ENCODE assay signal across 8 cellular contexts in genomic region chr6:2245103-2245953, GRCh38. TPM values are rescaled to one million over a fixed set of nuclear protein-coding genes. Genes with fewer than 3 reads are reported as not detected.
DNase-seq lines count a peak whose midpoint lies in the region; ATAC-seq and TF ChIP-seq lines count a peak whose summit lies in the region.

TSS of gene GMDS (minus strand) at chr6:2245605.

- H3K9me3 ChIP-seq in HUES64 (ENCODE audit: insufficient read depth, low read depth, low read length) = no peaks in the 10 kb centered on the region
- H3K9me3 ChIP-seq in PC-9 (ENCODE audit: insufficient read depth, low read depth) = no peaks in the 10 kb centered on the region
- H3K9me3 ChIP-seq in esophagus (ENCODE audit: control insufficient read depth in 2 of 2, insufficient read depth in 1 of 2, low read depth in 1 of 2, low read length in 1 of 2) = no peaks in the 10 kb centered on the region
- H3K9me3 ChIP-seq in muscle layer of colon (ENCODE audit: low read length) = no peaks in the 10 kb centered on the region

- intact Hi-C loops in PC-9 (cut with micrococcal nuclease; ENCODE audit: unreplicated experiment) = loop anchor here (2.0 to 5.0 kb wide), 3 partner anchors 49 to 522 kb away; partner anchors contain the start of gene WRNIP1

- CTCF ChIA-PET in PC-9 (lab: Charles Lee) = no interaction called here

- POLR2A ChIA-PET in PC-9 (lab: Charles Lee; ENCODE audit: unreplicated experiment) = interaction anchor here (0.5 to 0.6 kb wide), 2 partner anchors 386 to 720 kb away, joined by 3 read pairs; no protein-coding TSS in a partner anchor

- H3K4me2 ChIP-seq in PC-9 = peak within 1 kb of the TSS; percentile 91

- no peaks in the 10 kb centered on the region for H4K20me1 ChIP-seq in PC-9 (ENCODE audit: insufficient read depth)

- peaks cover 68% of the 10 kb centered on the region for H3K4me1 Mint-ChIP-seq in activated T-cell treated with anti-CD3 and anti-CD28 coated beads, Interleukin-2, amount 50 U/mL, for 24 hours (ENCODE audit: low read depth)

- peak; percentile 84 for ATAC-seq in GM21447 (IDR thresholded peaks at IDR 0.05; ENCODE audit: unreplicated experiment)

- no peak for TF ChIP-seq CTCF in PC-9 (conservative IDR thresholded peaks at IDR 0.05)

- H3K9me3 Mint-ChIP-seq in activated T-cell treated with anti-CD3 and anti-CD28 coated beads, Interleukin-2, amount 50 U/mL, for 24 hours = no peaks in the 10 kb centered on the region

- peak within 1 kb of the TSS; percentile 90 for H2AFZ ChIP-seq in PC-9

- no peaks in the 10 kb centered on the region for H3K27me3 Mint-ChIP-seq in activated T-cell treated with anti-CD3 and anti-CD28 coated beads, Interleukin-2, amount 50 U/mL, for 24 hours

- H3K79me2 ChIP-seq in PC-9 (ENCODE audit: low read depth) = peaks cover 42% of the 10 kb centered on the region

- DNase-seq in DMS 273 treated with DMSO at 0.1 percent for 48 hours (lab: John Stamatoyannopoulos, UW) (peak; percentile 59), PC-9 (peak; percentile 57 to 87)
- peak; percentile 89 for DNase-seq in activated T-cell treated with anti-CD3 and anti-CD28 coated beads, Interleukin-2, amount 50 U/mL, for 24 hours
- peak; percentile 63 to 68 for DNase-seq in stimulated activated CD8-positive, alpha-beta memory T cell treated with anti-CD3 and anti-CD28 coated beads, Interleukin-7, amount 100 ng/mL, for 1 hour (ENCODE audit: low read depth in 2 of 2)

- BruUV-seq in PC-9 (replicated peaks; lab: Mats Ljungman, UMichigan) = no TSS peak

- H3K27me3 ChIP-seq in HUES64 (ENCODE audit: insufficient read depth, low read length) (peaks cover 9% of the 10 kb centered on the region), PC-9 (ENCODE audit: insufficient read depth, low read depth) (no peaks in the 10 kb centered on the region), esophagus (ENCODE audit: control insufficient read depth in 1 of 2, insufficient read depth in 2 of 2, low read length in 2 of 2) (no peaks in the 10 kb centered on the region), muscle layer of colon (ENCODE audit: control insufficient read depth in 1 of 2, insufficient read depth in 2 of 2, low read length in 2 of 2) (no peaks in the 10 kb centered on the region)

- H3K4me1 ChIP-seq in HUES64 (ENCODE audit: insufficient read depth, low read length) (peaks cover 24% of the 10 kb centered on the region), PC-9 (replicated peaks; ENCODE audit: insufficient read depth) (peaks cover 10% of the 10 kb centered on the region), esophagus (ENCODE audit: control insufficient read depth in 2 of 2, insufficient read depth in 2 of 2, low read length in 1 of 2) (peaks cover 0 to 3% of the 10 kb centered on the region in 2 donors), muscle layer of colon (ENCODE audit: insufficient read depth, low read length) (peaks cover 6% of the 10 kb centered on the region)

- no peaks in the 10 kb centered on the region for H3K9me2 ChIP-seq in PC-9 (ENCODE audit: insufficient read depth)

- H3K9ac ChIP-seq in HUES64 (ENCODE audit: low read depth, low read length) (peak within 1 kb of the TSS; percentile 77), muscle layer of colon (ENCODE audit: low read length) (peak within 1 kb of the TSS; percentile 75)

- WGBS in HUES64 = under 1% methylated on average over 102 of the region's 102 CpGs
- WGBS in esophagus, 2 donors = 0 to 1% methylated on average over 73 to 102 of the region's 102 CpGs

- H3K4me3 Mint-ChIP-seq in activated T-cell treated with anti-CD3 and anti-CD28 coated beads, Interleukin-2, amount 50 U/mL, for 24 hours = peak within 1 kb of the TSS; percentile 95

- H3K36me3 Mint-ChIP-seq in activated T-cell treated with anti-CD3 and anti-CD28 coated beads, Interleukin-2, amount 50 U/mL, for 24 hours (ENCODE audit: low read depth) = peaks cover 34% of the 10 kb centered on the region

- no peaks in the 10 kb centered on the region for H3K36me3 ChIP-seq in HUES64 (ENCODE audit: insufficient read depth, low read length)
- no peaks in the 10 kb centered on the region for H3K36me3 ChIP-seq in PC-9 (ENCODE audit: low read depth)
- H3K36me3 ChIP-seq in esophagus (ENCODE audit: control insufficient read depth in 2 of 2, insufficient read depth in 2 of 2, low read length in 1 of 2) = no peaks in the 10 kb centered on the region
- H3K36me3 ChIP-seq in muscle layer of colon (ENCODE audit: insufficient read depth, low read length) = no peaks in the 10 kb centered on the region

- H3K4me3 ChIP-seq in HUES64 (ENCODE audit: low read length) (peak within 1 kb of the TSS; percentile 86), PC-9 (peak within 1 kb of the TSS; percentile 86), esophagus (ENCODE audit: low read depth in 1 of 2, low read length in 2 of 2) (peak within 1 kb of the TSS; percentile 78 to 91), muscle layer of colon (ENCODE audit: low read depth in 1 of 2, low read length in 2 of 2) (peak within 1 kb of the TSS; percentile 70 to 88)

- H3K27ac Mint-ChIP-seq in activated T-cell treated with anti-CD3 and anti-CD28 coated beads, Interleukin-2, amount 50 U/mL, for 24 hours = peak within 1 kb of the TSS; percentile 97

- H3K27ac ChIP-seq in HUES64 (ENCODE audit: low read depth, low read length) (peak within 1 kb of the TSS; percentile 60), PC-9 (peak within 1 kb of the TSS; percentile 97), esophagus (ENCODE audit: low read depth in 2 of 2, low read length in 1 of 2) (peak within 1 kb of the TSS; percentile 95 to 97), muscle layer of colon (ENCODE audit: low read depth, low read length) (peak within 1 kb of the TSS; percentile 77)

- peaks cover 13% of the 10 kb centered on the region for H3F3A ChIP-seq in PC-9 (ENCODE audit: insufficient read depth, low read depth)

RNA-seq across cellular contexts. Expression of gene GMDS, which starts in this region (rescaled TPM):
- polyA plus RNA-seq in HUES64 (2013, experiment 1 of 2) = 17.2 TPM
- 17.7 TPM for polyA plus RNA-seq in HUES64 (2013, experiment 2 of 2)
- 30.1 and 38.3 TPM in 2 replicates for total RNA-seq in PC-9 (2021)
- 10 to 100 TPM; 42.4 to 54.5 TPM for polyA plus RNA-seq in esophagus

Comparison
In these comparisons a context has a peak if more than half of its experiments do, and no peak if none do; other contexts are left out.
1. Peak in every context shown above with its lines: DNase-seq, ATAC-seq, H3K4me3 ChIP-seq and H3K27ac ChIP-seq.